ENCODE assay signal across 8 cellular contexts in genomic region chr18:3481696-3482210, GRCh38. TPM values are rescaled to one million over a fixed set of nuclear protein-coding genes. Genes with fewer than 3 reads are reported as not detected.
DNase-seq lines count a peak whose midpoint lies in the region; ATAC-seq and TF ChIP-seq lines count a peak whose summit lies in the region.

No MANE protein-coding gene starts in this region.

- dilution Hi-C loops in IMR-90 (cut with HindIII; ENCODE audit: low sequenced_read_pairs, unreplicated experiment): no loop called here

- no peaks in the 10 kb centered on the region for H3K4me1 Mint-ChIP-seq in activated CD8-positive, alpha-beta T cell treated with anti-CD3 and anti-CD28 coated beads, Interleukin-2, amount 10 ng/mL, durations not matched to agents 7 days and 5 days (ENCODE audit: low read depth)

- H3K9me1 ChIP-seq in IMR-90 (ENCODE audit: insufficient read depth, low read length): no peaks in the 10 kb centered on the region

- no peak overlapping the region for H3K27ac Mint-ChIP-seq in activated CD8-positive, alpha-beta T cell treated with anti-CD3 and anti-CD28 coated beads, Interleukin-2, amount 10 ng/mL, durations not matched to agents 7 days and 5 days

- no peak overlapping the region for H3K18ac ChIP-seq in IMR-90 (ENCODE audit: low read depth, low read length)

- H2BK15ac ChIP-seq in IMR-90 (ENCODE audit: low read depth, low read length): no peak overlapping the region

- H3K56ac ChIP-seq in IMR-90 (ENCODE audit: extremely low read depth, insufficient read depth, low read length): no peak overlapping the region

- peak; percentile 39 for DNase-seq in ACHN
- DNase-seq in ELF-1 (ENCODE audit: low read depth, low spot score): peak; percentile 50
- peak; percentile 38 for DNase-seq in IMR-90
- DNase-seq in activated CD8-positive, alpha-beta T cell treated with anti-CD3 and anti-CD28 coated beads, Interleukin-2, amount 10 ng/mL, durations not matched to agents 7 days and 5 days: no peak
- no peak for DNase-seq in kidney epithelial cell (ENCODE audit: low read depth)
- DNase-seq in sciatic nerve (ENCODE audit: low spot score): no peak

- in situ Hi-C loops in ACHN (cut with HindIII; ENCODE audit: low pct_ligation_motif_present, low pct_unique_long_range_greater_than_20kb, low sequenced_read_pairs) (no loop called here), IMR-90 (cut with MboI; ENCODE audit: low sequenced_read_pairs) (no loop called here)

- H3K4me1 ChIP-seq in IMR-90 (ENCODE audit: control insufficient read depth, insufficient read depth, low read length): no peaks in the 10 kb centered on the region; the same call in 1 of the 2 replicates

- ATAC-seq in IMR-90 (ENCODE audit: low read depth) (peak; percentile 94), GM21528 (IDR thresholded peaks at IDR 0.05; ENCODE audit: low FRiP score, unreplicated experiment) (no peak), sciatic nerve (no peak), GM21447 (IDR thresholded peaks at IDR 0.05; ENCODE audit: unreplicated experiment) (no peak)
- ATAC-seq in activated CD8-positive, alpha-beta T cell treated with anti-CD3 and anti-CD28 coated beads, Interleukin-2, amount 10 ng/mL, durations not matched to agents 7 days and 5 days: peak; percentile 49

- no peak overlapping the region for H3K23ac ChIP-seq in IMR-90 (ENCODE audit: low read depth, low read length)

- no peak overlapping the region for H4K8ac ChIP-seq in IMR-90 (ENCODE audit: low read depth in 2 of 2, low read length in 2 of 2)

- H3K27ac ChIP-seq in IMR-90 (ENCODE audit: insufficient read depth, low read length): no peak overlapping the region

- no peaks in the 10 kb centered on the region for H3K9me3 Mint-ChIP-seq in activated CD8-positive, alpha-beta T cell treated with anti-CD3 and anti-CD28 coated beads, Interleukin-2, amount 10 ng/mL, durations not matched to agents 7 days and 5 days (ENCODE audit: insufficient read depth)

- H3K79me1 ChIP-seq in IMR-90 (ENCODE audit: low read depth in 1 of 2, low read length in 2 of 2): no peaks in the 10 kb centered on the region

- no peaks in the 10 kb centered on the region for H3K9me3 ChIP-seq in IMR-90 (ENCODE audit: control insufficient read depth, insufficient read depth, low read length)

- TF ChIP-seq CTCF in IMR-90 (conservative IDR thresholded peaks at IDR 0.05; ENCODE audit: low read depth, low read length): peak; percentile 59
- peak; percentile 60 for TF ChIP-seq CTCF in kidney epithelial cell (IDR thresholded peaks at IDR 0.05; ENCODE audit: insufficient read depth, low read length, poor library complexity, severe bottlenecking)

- H3K9ac ChIP-seq in IMR-90 (ENCODE audit: low read depth, low read length): no peak overlapping the region

- H3K4me2 ChIP-seq in IMR-90 (ENCODE audit: low read depth, low read length): peak overlapping the region; percentile 13; the same call in 1 of the 2 replicates

- no CpG with 5 or more reads among the region's 5 CpGs for WGBS in IMR-90 (ENCODE audit: extremely low coverage in 2 of 2, insufficient read length in 1 of 2), 2 experiments

- no peak overlapping the region for H4K5ac ChIP-seq in IMR-90 (ENCODE audit: low read depth, low read length)

- no peak overlapping the region for H2BK20ac ChIP-seq in IMR-90 (ENCODE audit: low read depth, low read length)

- H3K4me3 ChIP-seq in IMR-90 (ENCODE audit: insufficient read depth, low read depth, low read length) (no peak overlapping the region), kidney epithelial cell (ENCODE audit: low read depth, low read length) (no peak overlapping the region)

- TF ChIP-seq RAD21 in IMR-90 (IDR thresholded peaks at IDR 0.05; ENCODE audit: low read length): peak; percentile 39

- H2BK5ac ChIP-seq in IMR-90 (ENCODE audit: low read depth, low read length, poor library complexity, severe bottlenecking): no peak overlapping the region

- H3K4me3 Mint-ChIP-seq in activated CD8-positive, alpha-beta T cell treated with anti-CD3 and anti-CD28 coated beads, Interleukin-2, amount 10 ng/mL, durations not matched to agents 7 days and 5 days: no peak overlapping the region

- no peak overlapping the region for H2AK5ac ChIP-seq in IMR-90 (ENCODE audit: low read depth, low read length)

- H3K4ac ChIP-seq in IMR-90 (ENCODE audit: low read depth, low read length): no peak overlapping the region

- POLR2A ChIA-PET in IMR-90 (lab: Charles Lee; ENCODE audit: unreplicated experiment): no interaction called here
- POLR2A ChIA-PET in activated CD8-positive, alpha-beta T cell treated with anti-CD3 and anti-CD28 coated beads, Interleukin-2, amount 10 ng/mL, durations not matched to agents 7 days and 5 days (lab: Charles Lee): no interaction called here

- no peak overlapping the region for H4K91ac ChIP-seq in IMR-90 (ENCODE audit: insufficient read depth, low read depth, low read length)

- BruUV-seq in IMR-90 (replicated peaks; lab: Mats Ljungman, UMichigan): no TSS peak

- H3K36me3 ChIP-seq in IMR-90 (ENCODE audit: control insufficient read depth, insufficient read depth, low read length): no peaks in the 10 kb centered on the region
- no peaks in the 10 kb centered on the region for H3K36me3 ChIP-seq in kidney epithelial cell (ENCODE audit: control insufficient read depth, insufficient read depth, low read length)

- H2AK9ac ChIP-seq in IMR-90 (replicated peaks; ENCODE audit: low read depth, low read length, poor library complexity): no peak overlapping the region

- H3K14ac ChIP-seq in IMR-90 (replicated peaks; ENCODE audit: low read depth, low read length): no peak overlapping the region

- no peaks in the 10 kb centered on the region for H3K36me3 Mint-ChIP-seq in activated CD8-positive, alpha-beta T cell treated with anti-CD3 and anti-CD28 coated beads, Interleukin-2, amount 10 ng/mL, durations not matched to agents 7 days and 5 days (ENCODE audit: low read depth)

- intact Hi-C loops in IMR-90 (cut with micrococcal nuclease): no loop called here
- intact Hi-C loops in sciatic nerve (cut with DNase I): no loop called here

- H3K27me3 ChIP-seq in IMR-90 (ENCODE audit: control insufficient read depth, insufficient read depth, low read length) (no peaks in the 10 kb centered on the region), kidney epithelial cell (ENCODE audit: control insufficient read depth, insufficient read depth, low read length) (no peaks in the 10 kb centered on the region)

- no peak overlapping the region for H2BK120ac ChIP-seq in IMR-90 (ENCODE audit: low read depth, low read length)

- TF ChIP-seq POLR2A in IMR-90 (IDR thresholded peaks at IDR 0.05; ENCODE audit: low read depth, low read length): no peak

- no peak overlapping the region for H2AFZ ChIP-seq in IMR-90 (replicated peaks; ENCODE audit: low read length, poor library complexity)

- H3K27me3 Mint-ChIP-seq in activated CD8-positive, alpha-beta T cell treated with anti-CD3 and anti-CD28 coated beads, Interleukin-2, amount 10 ng/mL, durations not matched to agents 7 days and 5 days (ENCODE audit: low read depth): peaks cover 5% of the 10 kb centered on the region

- no peaks in the 10 kb centered on the region for H4K20me1 ChIP-seq in IMR-90 (ENCODE audit: insufficient read depth, low read length)

- CTCF ChIA-PET in IMR-90 (lab: Yijun Ruan, JAX): interaction anchor here (0.6 to 1.6 kb wide), 9 partner anchors 10 to 408 kb away, joined by 3 to 5 read pairs (median 3); no protein-coding TSS in a partner anchor
- CTCF ChIA-PET in activated CD8-positive, alpha-beta T cell treated with anti-CD3 and anti-CD28 coated beads, Interleukin-2, amount 10 ng/mL, durations not matched to agents 7 days and 5 days (lab: Charles Lee): interaction anchor here (0.7 to 1.5 kb wide), 4 partner anchors 8 to 302 kb away, joined by 3 to 4 read pairs (median 4); no protein-coding TSS in a partner anchor

TF ChIP-seq in IMR-90, 13 proteins besides CTCF, POLR2A, EP300 and RAD21:
- no peak for TF ChIP-seq CEBPB (IDR thresholded peaks at IDR 0.05; ENCODE audit: low read depth, low read length)
- TF ChIP-seq MAZ (IDR thresholded peaks at IDR 0.05; ENCODE audit: borderline replicate concordance, low read depth, low read length): no peak
- no peak for TF ChIP-seq FOS (IDR thresholded peaks at IDR 0.05; ENCODE audit: low read depth, low read length)
- TF ChIP-seq SMC3 (IDR thresholded peaks at IDR 0.05; ENCODE audit: low read depth, low read length): no peak
- no peak for TF ChIP-seq CHD1 (IDR thresholded peaks at IDR 0.05; ENCODE audit: low read depth, low read length)
- no peak for TF ChIP-seq RCOR1 (IDR thresholded peaks at IDR 0.05; ENCODE audit: insufficient replicate concordance, low read length)
- no peak for TF ChIP-seq BHLHE40 (IDR thresholded peaks at IDR 0.05; ENCODE audit: low read depth, low read length)
- no peak for TF ChIP-seq MXI1 (IDR thresholded peaks at IDR 0.05; ENCODE audit: borderline replicate concordance, low read depth, low read length)
TF ChIP-seq in IMR-90: peak in this region for 0.

RNA-seq across cellular contexts. Expression of gene TGIF1, which starts 31.8 kb away (rescaled TPM):
- total RNA-seq in IMR-90 (2012; rRNA removed): 100 and 118 TPM in 2 replicates
- polyA plus RNA-seq in IMR-90 (2012; rRNA removed): 43.7 and 62.1 TPM in 2 replicates
- 51.3 and 79.1 TPM in 2 replicates for polyA plus RNA-seq in IMR-90 (2012; cell fraction: cytosol; rRNA removed)
- 84.3 and 252 TPM in 2 replicates for polyA plus RNA-seq in IMR-90 (2012; cell fraction: nucleus; rRNA removed; ENCODE audit: low replicate concordance)
- total RNA-seq in activated CD8-positive, alpha-beta T cell treated with anti-CD3 and anti-CD28 coated beads, Interleukin-2, amount 10 ng/mL, durations not matched to agents 7 days and 5 days: 1 to 10 TPM; 8.2 to 8.7 TPM
- total RNA-seq in kidney epithelial cell: 251 and 294 TPM in 2 replicates
- 59.3 TPM for total RNA-seq in sciatic nerve

Comparison
In these comparisons a context has a peak if more than half of its experiments do, and no peak if none do; other contexts are left out.
1. DNase-seq: peak in ACHN (single experiment), ELF-1 (single experiment) and IMR-90 (single experiment); none in activated CD8-positive, alpha-beta T cell treated with anti-CD3 and anti-CD28 coated beads, Interleukin-2, amount 10 ng/mL, durations not matched to agents 7 days and 5 days (single experiment), kidney epithelial cell (single experiment) and sciatic nerve (single experiment).
2. ATAC-seq: peak in IMR-90 (single experiment) and activated CD8-positive, alpha-beta T cell treated with anti-CD3 and anti-CD28 coated beads, Interleukin-2, amount 10 ng/mL, durations not matched to agents 7 days and 5 days (single experiment); none in GM21528 (single experiment), sciatic nerve (single experiment) and GM21447 (single experiment).